ENCODE assay signal across 31 cellular contexts in genomic region chr10:81473755-81474154, GRCh38.
"Had no signal": no experiment of that assay in that cellular context is flagged by ENCODE, and none has a peak within 500 bp of the region (broad histone marks: within the 10 kb centered on the region; RNA-seq: fewer than 3 reads in every experiment).

No MANE protein-coding gene starts in this region.

- H3K4me3 Mint-ChIP-seq: activated CD4-positive, alpha-beta memory T cell treated with anti-CD3 and anti-CD28 coated beads for 36 hours; activated CD4-positive, alpha-beta T cell treated with anti-CD3 and anti-CD28 coated beads for 36 hours; activated CD4-positive, alpha-beta T cell treated with anti-CD3 and anti-CD28 coated beads, Interleukin-2, amount 10 ng/mL, durations not matched to agents 24 days and 14 days; activated CD8-positive, alpha-beta memory T cell treated with anti-CD3 and anti-CD28 coated beads, Interleukin-2, amount 10 ng/mL, durations not matched to agents 7 days and 5 days; activated CD8-positive, alpha-beta T cell treated with anti-CD3 and anti-CD28 coated beads, Interleukin-2, amount 10 ng/mL, durations not matched to agents 7 days and 5 days; activated naive CD4-positive, alpha-beta T cell treated with anti-CD3 and anti-CD28 coated beads for 36 hours; activated naive CD4-positive, alpha-beta T cell treated with anti-CD3 and anti-CD28 coated beads, Interleukin-2, amount 50 U/mL, for 24 hours; activated naive CD8-positive, alpha-beta T cell treated with anti-CD3 and anti-CD28 coated beads for 36 hours; activated naive CD8-positive, alpha-beta T cell treated with anti-CD3 and anti-CD28 coated beads, Interleukin-2, amount 50 U/mL, for 24 hours; activated T-helper 1 cell treated with anti-CD3 and anti-CD28 coated beads, Interleukin-12 subunit alpha, Interleukin-12 subunit beta, Interleukin-2, Interleukin-4 antibody, amounts not matched to agents 30 ng/mL and 10 ng/mL and 1 ng/mL, durations not matched to agents 14 hours and 24 hours and 36 hours; dendritic cell treated with granulocyte-macrophage colony-stimulating factor and Interleukin-4, amounts not matched to agents 40 ng/mL and 50 ng/mL, for 4 days; endodermal cell had no signal

- H3K4me1 ChIP-seq: adrenal gland, body of pancreas had no signal

- H3K36me3 ChIP-seq: adrenal gland had no signal

- H3K4me1 Mint-ChIP-seq: activated CD4-positive, alpha-beta T cell treated with anti-CD3 and anti-CD28 coated beads for 36 hours; activated CD4-positive, alpha-beta T cell treated with anti-CD3 and anti-CD28 coated beads, Interleukin-2, amount 10 ng/mL, durations not matched to agents 24 days and 14 days; activated CD8-positive, alpha-beta memory T cell treated with anti-CD3 and anti-CD28 coated beads, Interleukin-2, amount 10 ng/mL, durations not matched to agents 7 days and 5 days; activated naive CD4-positive, alpha-beta T cell treated with anti-CD3 and anti-CD28 coated beads, Interleukin-2, amount 50 U/mL, for 24 hours; activated naive CD8-positive, alpha-beta T cell treated with anti-CD3 and anti-CD28 coated beads for 36 hours; activated naive CD8-positive, alpha-beta T cell treated with anti-CD3 and anti-CD28 coated beads, Interleukin-2, amount 50 U/mL, for 24 hours; endodermal cell had no signal

- H3K27ac Mint-ChIP-seq: activated CD4-positive, alpha-beta memory T cell treated with anti-CD3 and anti-CD28 coated beads for 36 hours; activated CD4-positive, alpha-beta T cell treated with anti-CD3 and anti-CD28 coated beads for 36 hours; activated CD4-positive, alpha-beta T cell treated with anti-CD3 and anti-CD28 coated beads, Interleukin-2, amount 10 ng/mL, durations not matched to agents 24 days and 14 days; activated CD8-positive, alpha-beta memory T cell treated with anti-CD3 and anti-CD28 coated beads, Interleukin-2, amount 10 ng/mL, durations not matched to agents 7 days and 5 days; activated CD8-positive, alpha-beta T cell treated with anti-CD3 and anti-CD28 coated beads, Interleukin-2, amount 10 ng/mL, durations not matched to agents 7 days and 5 days; activated naive CD4-positive, alpha-beta T cell treated with anti-CD3 and anti-CD28 coated beads for 36 hours; activated naive CD4-positive, alpha-beta T cell treated with anti-CD3 and anti-CD28 coated beads, Interleukin-2, amount 50 U/mL, for 24 hours; activated naive CD8-positive, alpha-beta T cell treated with anti-CD3 and anti-CD28 coated beads for 36 hours; activated naive CD8-positive, alpha-beta T cell treated with anti-CD3 and anti-CD28 coated beads, Interleukin-2, amount 50 U/mL, for 24 hours; activated T-helper 1 cell treated with anti-CD3 and anti-CD28 coated beads, Interleukin-12 subunit alpha, Interleukin-12 subunit beta, Interleukin-2, Interleukin-4 antibody, amounts not matched to agents 30 ng/mL and 10 ng/mL and 1 ng/mL, durations not matched to agents 14 hours and 24 hours and 36 hours; activated T-helper 2 cell treated with anti-CD3 and anti-CD28 coated beads, Interferon-gamma antibody, Interleukin-2, Interleukin-4, amounts not matched to agents 10 μg/mL and 5 μg/mL and 100 μg/mL, durations not matched to agents 14 hours and 24 hours and 36 hours; dendritic cell treated with granulocyte-macrophage colony-stimulating factor and Interleukin-4, amounts not matched to agents 40 ng/mL and 50 ng/mL, for 4 days; endodermal cell had no signal

- ATAC-seq: activated CD4-positive, alpha-beta T cell treated with anti-CD3 and anti-CD28 coated beads for 36 hours; activated CD8-positive, alpha-beta memory T cell treated with anti-CD3 and anti-CD28 coated beads, Interleukin-2, amount 10 ng/mL, durations not matched to agents 7 days and 5 days; activated CD8-positive, alpha-beta T cell treated with anti-CD3 and anti-CD28 coated beads, Interleukin-2, amount 10 ng/mL, durations not matched to agents 7 days and 5 days; activated naive CD8-positive, alpha-beta T cell treated with anti-CD3 and anti-CD28 coated beads, Interleukin-2, amount 50 U/mL, for 24 hours; body of pancreas; esophagus mucosa had no signal

- H3K27me3 ChIP-seq: adrenal gland, body of pancreas, dorsolateral prefrontal cortex had no signal

- H3K9me3 ChIP-seq: adrenal gland had no signal

- H3K9me3 Mint-ChIP-seq: activated CD4-positive, alpha-beta T cell treated with anti-CD3 and anti-CD28 coated beads, Interleukin-2, amount 10 ng/mL, durations not matched to agents 24 days and 14 days; activated naive CD4-positive, alpha-beta T cell treated with anti-CD3 and anti-CD28 coated beads for 36 hours; activated naive CD4-positive, alpha-beta T cell treated with anti-CD3 and anti-CD28 coated beads, Interleukin-2, amount 50 U/mL, for 24 hours; activated naive CD8-positive, alpha-beta T cell treated with anti-CD3 and anti-CD28 coated beads for 36 hours; activated naive CD8-positive, alpha-beta T cell treated with anti-CD3 and anti-CD28 coated beads, Interleukin-2, amount 50 U/mL, for 24 hours; activated T-helper 1 cell treated with anti-CD3 and anti-CD28 coated beads, Interleukin-12 subunit alpha, Interleukin-12 subunit beta, Interleukin-2, Interleukin-4 antibody, amounts not matched to agents 30 ng/mL and 10 ng/mL and 1 ng/mL, durations not matched to agents 14 hours and 24 hours and 36 hours had no signal

- H3K4me3 ChIP-seq: adrenal gland, body of pancreas, coronary artery, dorsolateral prefrontal cortex had no signal

- H3K36me3 Mint-ChIP-seq: activated CD4-positive, alpha-beta memory T cell treated with anti-CD3 and anti-CD28 coated beads for 36 hours; activated CD8-positive, alpha-beta memory T cell treated with anti-CD3 and anti-CD28 coated beads, Interleukin-2, amount 10 ng/mL, durations not matched to agents 7 days and 5 days; activated naive CD4-positive, alpha-beta T cell treated with anti-CD3 and anti-CD28 coated beads, Interleukin-2, amount 50 U/mL, for 24 hours; activated naive CD8-positive, alpha-beta T cell treated with anti-CD3 and anti-CD28 coated beads for 36 hours had no signal

- H3K27me3 Mint-ChIP-seq: activated CD4-positive, alpha-beta memory T cell treated with anti-CD3 and anti-CD28 coated beads for 36 hours; activated CD4-positive, alpha-beta T cell treated with anti-CD3 and anti-CD28 coated beads for 36 hours; activated CD4-positive, alpha-beta T cell treated with anti-CD3 and anti-CD28 coated beads, Interleukin-2, amount 10 ng/mL, durations not matched to agents 24 days and 14 days; activated CD8-positive, alpha-beta memory T cell treated with anti-CD3 and anti-CD28 coated beads, Interleukin-2, amount 10 ng/mL, durations not matched to agents 7 days and 5 days; activated naive CD8-positive, alpha-beta T cell treated with anti-CD3 and anti-CD28 coated beads for 36 hours; activated naive CD8-positive, alpha-beta T cell treated with anti-CD3 and anti-CD28 coated beads, Interleukin-2, amount 50 U/mL, for 24 hours; dendritic cell treated with granulocyte-macrophage colony-stimulating factor and Interleukin-4, amounts not matched to agents 40 ng/mL and 50 ng/mL, for 4 days had no signal

- DNase-seq: activated CD4-positive, alpha-beta memory T cell treated with anti-CD3 and anti-CD28 coated beads for 36 hours; activated CD4-positive, alpha-beta T cell treated with anti-CD3 and anti-CD28 coated beads for 36 hours; activated CD4-positive, alpha-beta T cell treated with anti-CD3 and anti-CD28 coated beads, Interleukin-2, amount 10 ng/mL, durations not matched to agents 24 days and 14 days; activated CD4-positive, CD25-positive, alpha-beta regulatory T cell; activated CD4-positive, CD25-positive, alpha-beta regulatory T cell treated with anti-CD3 and anti-CD28 coated beads, Interleukin-2, amount 50 U/mL, for 72 hours; activated CD8-positive, alpha-beta memory T cell treated with anti-CD3 and anti-CD28 coated beads, Interleukin-2, amount 10 ng/mL, durations not matched to agents 7 days and 5 days; activated CD8-positive, alpha-beta memory T cell treated with anti-CD3 and anti-CD28 coated beads, Interleukin-2, amount 50 U/mL, for 4 hours; activated CD8-positive, alpha-beta T cell treated with anti-CD3 and anti-CD28 coated beads, Interleukin-2, amount 10 ng/mL, durations not matched to agents 7 days and 5 days; activated effector memory CD4-positive, alpha-beta T cell treated with anti-CD3 and anti-CD28 coated beads, Interleukin-2, amount 50 U/mL, for 16 hours; activated naive CD4-positive, alpha-beta T cell treated with anti-CD3 and anti-CD28 coated beads for 36 hours; activated naive CD8-positive, alpha-beta T cell treated with anti-CD3 and anti-CD28 coated beads for 36 hours; activated naive CD8-positive, alpha-beta T cell treated with anti-CD3 and anti-CD28 coated beads, Interleukin-2, amount 50 U/mL, for 24 hours; activated T-cell treated with anti-CD3 and anti-CD28 coated beads, Interleukin-2, amount 50 U/mL, for 1 hour; activated T-cell treated with anti-CD3 and anti-CD28 coated beads, Interleukin-2, amount 50 U/mL, for 48 hours; adrenal gland; amygdala; central memory CD4-positive, alpha-beta T cell; cerebellar nuclear complex; dorsolateral prefrontal cortex; effector memory CD4-positive, alpha-beta T cell; foreskin fibroblast; T-helper 2 cell had no signal

- FAIRE-seq: frontal cortex had no signal

- H3K27ac ChIP-seq: adrenal gland, body of pancreas, coronary artery, dorsolateral prefrontal cortex had no signal
